20 cellular contexts compared by ENCODE assay signal in the genomic region with DNA sequence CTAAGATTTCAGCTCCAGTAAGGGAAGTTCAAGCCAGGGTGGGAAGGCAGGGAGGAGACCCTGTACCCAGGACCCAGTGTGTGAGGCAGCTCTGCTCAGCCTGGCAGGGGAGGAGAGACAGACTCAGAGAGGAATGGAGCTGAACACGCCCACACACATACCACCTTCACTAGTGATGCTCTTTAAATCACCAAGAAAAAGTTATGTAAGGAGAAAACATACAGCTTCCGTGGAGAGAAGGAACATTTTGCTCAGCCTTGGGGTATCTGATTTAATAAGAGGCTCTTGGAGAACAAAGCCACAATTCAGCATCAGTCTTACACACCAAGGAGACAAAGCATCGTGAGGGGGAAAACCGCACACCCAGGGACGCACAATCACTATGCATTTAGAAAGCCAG.
DNase-seq lines count a peak whose midpoint lies in the region; ATAC-seq and TF ChIP-seq lines count a peak whose summit lies in the region.
"Had no signal": no experiment of that assay in that cellular context is flagged by ENCODE, and none has a peak within 500 bp of the region (broad histone marks: within the 10 kb centered on the region; RNA-seq: fewer than 3 reads in every experiment).

No MANE protein-coding gene starts in this region.

- CTCF ChIA-PET in HEK293 (lab: Yijun Ruan, JAX) = no interaction called here

- intact Hi-C loops in CD14-positive monocyte (cut with micrococcal nuclease) = no loop called here
- intact Hi-C loops in lower lobe of right lung (cut with DNase I) = no loop called here

- H3K36me3 ChIP-seq in HEK293 (ENCODE audit: control insufficient read depth in 2 of 2, insufficient read depth in 1 of 2, low read length in 2 of 2) = no peaks in the 10 kb centered on the region
- no peaks in the 10 kb centered on the region for H3K36me3 ChIP-seq in lower lobe of right lung
- H3K36me3 ChIP-seq: ovary, WERI-Rb-1 had no signal

- H3K9me3 ChIP-seq in HEK293 (ENCODE audit: control insufficient read depth, insufficient read depth, low read depth, low read length) (no peaks in the 10 kb centered on the region), lower lobe of right lung (no peaks in the 10 kb centered on the region)
- H3K9me3 ChIP-seq: body of pancreas, ovary had no signal

- DNase-seq in CD14-positive monocyte (ENCODE audit: low spot score) = no peak
- peak; percentile 22 for DNase-seq in choroid plexus epithelial cell (ENCODE audit: low read depth)
- DNase-seq in lower lobe of right lung = peak; percentile 20
- no peak for DNase-seq in NOMO-1 treated with DMSO at 0.1 percent for 48 hours (lab: John Stamatoyannopoulos, UW; ENCODE audit: unreplicated experiment)
- DNase-seq in effector CD4-positive, alpha-beta T cell = no peak
- DNase-seq in stimulated activated CD4-positive, alpha-beta T cell treated with anti-CD3 and anti-CD28 coated beads, Interleukin-12 subunit alpha, Interleukin-12 subunit beta, amount 100 ng/mL, for 4 hours = no peak
- DNase-seq: activated naive CD4-positive, alpha-beta T cell treated with Interleukin-2 at 50 U/mL for 16 hours; AML-193; Calu3; left colon; MV-4-11; NCI-H187 treated with DMSO at 0.1 percent for 48 hours; ovary; stimulated activated CD4-positive, alpha-beta T cell treated with anti-CD3 and anti-CD28 coated beads, Interleukin-4, amount 100 ng/mL, for 24 hours; T-helper 1 cell; WERI-Rb-1 had no signal

- peak overlapping the region in 4 of 7 donors; percentile 34 to 70 (median 46) for H3K27ac Mint-ChIP-seq in CD14-positive monocyte

- H3K4me3 Mint-ChIP-seq in CD14-positive monocyte = no peak overlapping the region

- H3K27me3 Mint-ChIP-seq in CD14-positive monocyte (ENCODE audit: low read depth in 3 of 3) = peaks cover 0 to 5% (median 0%) of the 10 kb centered on the region in 3 donors

- H3K27ac ChIP-seq in HEK293 (ENCODE audit: extremely low read depth, low read depth, low read length) = no peak overlapping the region
- H3K27ac ChIP-seq in lower lobe of right lung = no peak overlapping the region
- H3K27ac ChIP-seq: body of pancreas, hepatocyte, ovary, WERI-Rb-1 had no signal

- TF ChIP-seq CTCF in CD14-positive monocyte (IDR thresholded peaks at IDR 0.05) (no peak), HEK293 (tag by site-specific recombination; IDR thresholded peaks at IDR 0.05) (no peak), choroid plexus epithelial cell (conservative IDR thresholded peaks at IDR 0.05; ENCODE audit: low read depth, low read length) (no peak), lower lobe of right lung (IDR thresholded peaks at IDR 0.05) (no peak)

- peaks cover 30% of the 10 kb centered on the region for H3K4me1 Mint-ChIP-seq in CD14-positive monocyte

- H3K4me3 ChIP-seq in HEK293 (ENCODE audit: low read depth, low read length) (no peak overlapping the region), choroid plexus epithelial cell (ENCODE audit: low read depth, low read length) (no peak overlapping the region), lower lobe of right lung (no peak overlapping the region)
- H3K4me3 ChIP-seq: body of pancreas, hepatocyte, ovary had no signal

- POLR2A ChIA-PET in HEK293 (lab: Yijun Ruan, JAX) = interaction anchor here (0.7 to 1.2 kb wide), 2 partner anchors 10 to 31 kb away, joined by 3 to 4 read pairs; no protein-coding TSS in a partner anchor

- H3K27me3 ChIP-seq in lower lobe of right lung (ENCODE audit: low read depth) = no peaks in the 10 kb centered on the region
- H3K27me3 ChIP-seq: body of pancreas, ovary had no signal

- H3K36me3 Mint-ChIP-seq in CD14-positive monocyte = peaks cover 40 to 58% of the 10 kb centered on the region in 2 donors

- ATAC-seq in lower lobe of right lung = no peak
- no peak for ATAC-seq in HG02973 (IDR thresholded peaks at IDR 0.05; ENCODE audit: unreplicated experiment)
- ATAC-seq: body of pancreas, left colon had no signal

- H3K4me1 ChIP-seq in HEK293 (ENCODE audit: control insufficient read depth, insufficient read depth, low read length) (no peaks in the 10 kb centered on the region), lower lobe of right lung (no peaks in the 10 kb centered on the region)

- no peaks in the 10 kb centered on the region for H3K9me3 Mint-ChIP-seq in CD14-positive monocyte

TF ChIP-seq in HEK293, 187 proteins besides CTCF, POLR2A, EP300 and RAD21:
- TF ChIP-seq ZBTB8A (tag by site-specific recombination; IDR thresholded peaks at IDR 0.05) (no peak), ZXDB (tag by site-specific recombination; IDR thresholded peaks at IDR 0.05) (no peak), ZFHX2 (tag by site-specific recombination; conservative IDR thresholded peaks at IDR 0.05) (0 out of 2 replicates have a peak, but pooled peaks have one; percentile 34), ZNF394 (tag by site-specific recombination; IDR thresholded peaks at IDR 0.05; ENCODE audit: borderline replicate concordance) (no peak), ZNF629 (tag by site-specific recombination; IDR thresholded peaks at IDR 0.05) (no peak), ZNF16 (tag by site-specific recombination; IDR thresholded peaks at IDR 0.05; ENCODE audit: low read depth) (no peak)

Comparison
In these comparisons a context has a peak if more than half of its experiments do, and no peak if none do; other contexts are left out.
1. DNase-seq: peak in choroid plexus epithelial cell (single experiment) and lower lobe of right lung (single experiment); none in CD14-positive monocyte (single experiment), NOMO-1 treated with DMSO at 0.1 percent for 48 hours (single experiment), effector CD4-positive, alpha-beta T cell (single experiment) and stimulated activated CD4-positive, alpha-beta T cell treated with anti-CD3 and anti-CD28 coated beads, Interleukin-12 subunit alpha, Interleukin-12 subunit beta, amount 100 ng/mL, for 4 hours (single experiment).